In genomic region chr11:104992781-104993180, GRCh38 we compare ENCODE assay signal across 39 cellular contexts. TPM values are rescaled to one million over a fixed set of nuclear protein-coding genes. Genes with fewer than 3 reads are reported as not detected.
DNase-seq lines count a peak whose midpoint lies in the region; ATAC-seq, FAIRE-seq and TF ChIP-seq lines count a peak whose summit lies in the region.
"Had no signal": no experiment of that assay in that cellular context is flagged by ENCODE, and none has a peak within 500 bp of the region (broad histone marks: within the 10 kb centered on the region; RNA-seq: fewer than 3 reads in every experiment).

No MANE protein-coding gene starts in this region.

- POLR2A ChIA-PET in HepG2 (lab: Yijun Ruan, JAX), result no interaction called here
- POLR2A ChIA-PET in endothelial cell of umbilical vein (lab: Charles Lee), result no interaction called here

- H3K79me2 ChIP-seq in HepG2 (ENCODE audit: insufficient read depth, low read length) (no peaks in the 10 kb centered on the region), endothelial cell of umbilical vein (ENCODE audit: control insufficient read depth, insufficient read depth, low read length) (no peaks in the 10 kb centered on the region)

- H3K9ac ChIP-seq in HepG2 (ENCODE audit: insufficient read depth, low read depth, low read length) (no peak overlapping the region), endothelial cell of umbilical vein (replicated peaks; ENCODE audit: extremely low read depth, insufficient read depth, low read length) (no peak overlapping the region)
- H3K9ac ChIP-seq: BLaER1; BLaER1 treated with 17β-estradiol and CSF1 and Interleukin-3, amounts not matched to agents 10 nM and 100 nM had no signal

- TF ChIP-seq RAD21 in HepG2 (CRISPR knock-in tag; IDR thresholded peaks at IDR 0.05), result no peak

- H3K4me1 ChIP-seq in HepG2 (ENCODE audit: insufficient read depth, low read length) (peaks cover 32% of the 10 kb centered on the region), right lobe of liver (no peaks in the 10 kb centered on the region), endothelial cell of umbilical vein (ENCODE audit: control insufficient read depth, extremely low read depth, insufficient read depth, low read length) (peaks cover 3% of the 10 kb centered on the region), BE2C (no peaks in the 10 kb centered on the region)
- H3K4me1 ChIP-seq: A549; BLaER1; BLaER1 treated with 17β-estradiol and CSF1 and Interleukin-3, amounts not matched to agents 10 nM and 100 nM; Caco-2 had no signal

- WGBS in HepG2 (ENCODE audit: low lambda C conversion rate), result 11% methylated on average over 1 of the region's 1 CpG
- WGBS in right lobe of liver (ENCODE audit: insufficient coverage, low coverage, low lambda C conversion rate, missing lambda C conversion rate), result 21% methylated on average over 1 of the region's 1 CpG

- DNase-seq in HepG2 (ENCODE audit: low spot score), result no peak
- no peak for DNase-seq in right lobe of liver
- peak; percentile 41 for DNase-seq in dermis blood vessel endothelial cell
- DNase-seq in dermis microvascular lymphatic vessel endothelial cell (ENCODE audit: low read depth in 2 of 2), result peak; percentile 64 to 73
- peak; percentile 21 for DNase-seq in endothelial cell of umbilical vein (ENCODE audit: low read depth, low spot score)
- no peak for DNase-seq in NCI-H2029 (lab: John Stamatoyannopoulos, UW)
- DNase-seq in BE2C, result no peak
- no peak for DNase-seq in activated CD4-positive, alpha-beta T cell treated with anti-CD3 and anti-CD28 coated beads, Interleukin-2, amount 50 U/mL, for 1 hour
- DNase-seq: 8988T; ACHN; AML-193; C1 segment of cervical spinal cord; Caco-2; Calu3; CD4-positive, alpha-beta memory T cell; CD4-positive, alpha-beta T cell; CD4-positive, CD25-positive, alpha-beta regulatory T cell; CD8-positive, alpha-beta memory T cell; CD8-positive, alpha-beta T cell; COR-L47; DMS 273 treated with DMSO at 0.1 percent for 48 hours; DMS153; DMS53; DMS79; DMS79 treated with DMSO at 0.1 percent for 48 hours; DND-41; EL had no signal

- no peak overlapping the region for H3K4me2 ChIP-seq in HepG2 (ENCODE audit: low read depth, low read length)
- no peak overlapping the region for H3K4me2 ChIP-seq in endothelial cell of umbilical vein (ENCODE audit: insufficient read depth, low read length)
- H3K4me2 ChIP-seq: A549; BLaER1; BLaER1 treated with 17β-estradiol and CSF1 and Interleukin-3, amounts not matched to agents 10 nM and 100 nM had no signal

- BruUV-seq in HepG2 (replicated peaks; lab: Mats Ljungman, UMichigan) (no TSS peak), endothelial cell of umbilical vein (replicated peaks; lab: Mats Ljungman, UMichigan) (no TSS peak)

- FAIRE-seq in HepG2 (lab: Jason Lieb, UNC) (no peak), endothelial cell of umbilical vein (lab: Jason Lieb, UNC) (peak; percentile 21)
- FAIRE-seq: A204.1, A549, D721Med had no signal

- H3K36me3 ChIP-seq in HepG2 (replicated peaks in 1 of 2; ENCODE audit: control insufficient read depth in 1 of 2, insufficient read depth in 2 of 2, low read length in 2 of 2) (no peaks in the 10 kb centered on the region), right lobe of liver (no peaks in the 10 kb centered on the region), endothelial cell of umbilical vein (ENCODE audit: control insufficient read depth in 2 of 2, extremely low read depth in 1 of 2, insufficient read depth in 2 of 2, low read length in 2 of 2) (no peaks in the 10 kb centered on the region), BE2C (no peaks in the 10 kb centered on the region)
- H3K36me3 ChIP-seq: BLaER1 had no signal

- TF ChIP-seq CTCF in HepG2 (CRISPR knock-in tag; IDR thresholded peaks at IDR 0.05) (no peak), right lobe of liver (IDR thresholded peaks at IDR 0.05) (no peak), endothelial cell of umbilical vein (IDR thresholded peaks at IDR 0.05; ENCODE audit: extremely low read depth in 1 of 2, insufficient read depth in 1 of 2, low read depth in 1 of 2, low read length in 2 of 2) (no peak), BE2C (IDR thresholded peaks at IDR 0.05; ENCODE audit: low read depth, low read length) (no peak)

- intact Hi-C loops in HepG2 (cut with micrococcal nuclease; ENCODE audit: unreplicated experiment) (no loop called here), right lobe of liver (cut with DNase I) (no loop called here), endothelial cell of umbilical vein (cut with micrococcal nuclease) (no loop called here)

- ATAC-seq in HepG2, result no peak
- ATAC-seq in right lobe of liver, result no peak
- ATAC-seq: A549; CD8-positive, alpha-beta T cell had no signal

- H3K27me3 ChIP-seq in HepG2 (ENCODE audit: control insufficient read depth in 1 of 2, insufficient read depth in 2 of 2, low read length in 2 of 2), result peaks cover 0 to 6% of the 10 kb centered on the region in 2 experiments; a peak in 1 of 5 replicates
- H3K27me3 ChIP-seq in right lobe of liver, result no peaks in the 10 kb centered on the region
- H3K27me3 ChIP-seq in endothelial cell of umbilical vein (ENCODE audit: control insufficient read depth in 2 of 2, insufficient read depth in 2 of 2, low read length in 2 of 2), result no peaks in the 10 kb centered on the region
- no peaks in the 10 kb centered on the region for H3K27me3 ChIP-seq in BE2C
- H3K27me3 ChIP-seq: BLaER1; BLaER1 treated with 17β-estradiol and CSF1 and Interleukin-3, amounts not matched to agents 10 nM and 100 nM had no signal

- dilution Hi-C loops in endothelial cell of umbilical vein (cut with MboI; ENCODE audit: extremely low pct_ligation_motif_present, low sequenced_read_pairs), result no loop called here

- no peak overlapping the region for H3K4me3 ChIP-seq in HepG2 (replicated peaks in 1 of 3; ENCODE audit: insufficient read depth in 1 of 3, low read depth in 2 of 3, low read length in 3 of 3)
- H3K4me3 ChIP-seq in right lobe of liver, result no peak overlapping the region
- H3K4me3 ChIP-seq in endothelial cell of umbilical vein (replicated peaks in 1 of 3; ENCODE audit: insufficient read depth in 1 of 3, low read depth in 1 of 3, low read length in 3 of 3), result no peak overlapping the region
- H3K4me3 ChIP-seq in BE2C (ENCODE audit: low read depth, low read length), result no peak overlapping the region
- H3K4me3 ChIP-seq: A549; BLaER1; BLaER1 treated with 17β-estradiol and CSF1 and Interleukin-3, amounts not matched to agents 10 nM and 100 nM had no signal

- no peaks in the 10 kb centered on the region for H3K9me3 ChIP-seq in HepG2 (ENCODE audit: low read length)
- H3K9me3 ChIP-seq in right lobe of liver, result no peaks in the 10 kb centered on the region
- no peaks in the 10 kb centered on the region for H3K9me3 ChIP-seq in endothelial cell of umbilical vein (replicated peaks; ENCODE audit: control insufficient read depth, insufficient read depth, low read length)
- no peaks in the 10 kb centered on the region for H3K9me3 ChIP-seq in BE2C
- H3K9me3 ChIP-seq: A549, BLaER1, Caco-2 had no signal

- in situ Hi-C loops in HepG2 (cut with HindIII; ENCODE audit: extremely low pct_ligation_motif_present, low pct_unique_long_range_greater_than_20kb), result no loop called here

- TF ChIP-seq POLR2A in HepG2 (IDR thresholded peaks at IDR 0.05; ENCODE audit: insufficient read depth in 1 of 2, low read depth in 2 of 2, low read length in 2 of 2) (no peak), right lobe of liver (IDR thresholded peaks at IDR 0.05) (no peak), endothelial cell of umbilical vein (IDR thresholded peaks at IDR 0.05; ENCODE audit: low read depth, low read length) (no peak)

- no peaks in the 10 kb centered on the region for H3K9me1 ChIP-seq in endothelial cell of umbilical vein (replicated peaks; ENCODE audit: control insufficient read depth, extremely low read depth, insufficient read depth, low read length)

- H3K27ac ChIP-seq in HepG2 (ENCODE audit: extremely low read length, insufficient read depth, low read length), result no peak overlapping the region
- no peak overlapping the region for H3K27ac ChIP-seq in right lobe of liver
- H3K27ac ChIP-seq in endothelial cell of umbilical vein (ENCODE audit: insufficient read depth, low read depth, low read length), result no peak overlapping the region
- H3K27ac ChIP-seq: 22Rv1; A549; BLaER1; BLaER1 treated with 17β-estradiol and CSF1 and Interleukin-3, amounts not matched to agents 10 nM and 100 nM; C4-2B had no signal

- H2AFZ ChIP-seq in HepG2 (ENCODE audit: low read length) (no peak overlapping the region), endothelial cell of umbilical vein (ENCODE audit: low read depth, low read length) (no peak overlapping the region)

- H4K20me1 ChIP-seq in HepG2 (ENCODE audit: insufficient read depth, low read length) (no peaks in the 10 kb centered on the region), endothelial cell of umbilical vein (replicated peaks; ENCODE audit: control insufficient read depth, extremely low read depth, insufficient read depth, low read length) (no peaks in the 10 kb centered on the region)
- H4K20me1 ChIP-seq: BLaER1; BLaER1 treated with 17β-estradiol and CSF1 and Interleukin-3, amounts not matched to agents 10 nM and 100 nM had no signal

- TF ChIP-seq EP300 in HepG2 (IDR thresholded peaks at IDR 0.05; ENCODE audit: low read depth in 2 of 2, low read length in 2 of 2) (no peak), HepG2 (CRISPR knock-in tag; IDR thresholded peaks at IDR 0.05; ENCODE audit: borderline replicate concordance) (no peak)

- CTCF ChIA-PET in HepG2 (lab: Yijun Ruan, JAX; ENCODE audit: low intra/inter-chr PET ratio, low total read pairs), result no interaction called here
- CTCF ChIA-PET in endothelial cell of umbilical vein (lab: Charles Lee), result interaction anchor here (0.5 kb wide), 1 partner anchor 198 kb away, joined by 4 read pairs; no protein-coding TSS in a partner anchor

RNA-seq across cellular contexts. Expression of gene CASP4, which starts 24.4 kb away (rescaled TPM):
- total RNA-seq in HepG2 (2016; rRNA removed; fragmentation: Illumina TruSeq; extraction: Trizol), result 69.8 and 98.1 TPM in 2 replicates
- 36.5 and 43.9 TPM in 2 replicates for total RNA-seq in HepG2 (2016; cell fraction: cytosol; rRNA removed; fragmentation: Illumina TruSeq; extraction: Trizol; ENCODE audit: low read depth)
- total RNA-seq in HepG2 (2016; cell fraction: insoluble cytoplasmic fraction; rRNA removed; fragmentation: Illumina TruSeq; extraction: Trizol), result 66.3 and 96.5 TPM in 2 replicates
- 53.9 and 61.1 TPM in 2 replicates for total RNA-seq in HepG2 (2016; cell fraction: membrane; rRNA removed; fragmentation: Illumina TruSeq; extraction: Trizol)
- 34.8 and 41.5 TPM in 2 replicates for total RNA-seq in HepG2 (2016; cell fraction: nucleus; rRNA removed; fragmentation: Illumina TruSeq; extraction: Trizol)
- polyA plus RNA-seq in HepG2 (2011; rRNA removed), result 51.6 and 56.4 TPM in 2 replicates
- polyA plus RNA-seq in HepG2 (2011; cell fraction: cytosol; rRNA removed), result 46.8 and 70.2 TPM in 2 replicates
- polyA plus RNA-seq in HepG2 (2011; cell fraction: nucleus; rRNA removed), result 26.2 and 34.3 TPM in 2 replicates
- 33.4 and 36.9 TPM in 2 replicates for polyA plus RNA-seq in HepG2 (2012)
- polyA plus RNA-seq in HepG2 (2016; cell fraction: cytosol; fragmentation: Illumina TruSeq; extraction: Trizol; ENCODE audit: low read depth), result 24.9 and 28.4 TPM in 2 replicates
- polyA plus RNA-seq in HepG2 (2016; cell fraction: insoluble cytoplasmic fraction; fragmentation: Illumina TruSeq; extraction: Trizol; ENCODE audit: low read depth), result 78.4 and 81.9 TPM in 2 replicates
- polyA plus RNA-seq in HepG2 (2016; cell fraction: membrane; fragmentation: Illumina TruSeq; extraction: Trizol; ENCODE audit: low read depth), result 37.8 and 40.0 TPM in 2 replicates
- 47.8 and 47.9 TPM in 2 replicates for polyA plus RNA-seq in HepG2 (2016; cell fraction: nucleus; fragmentation: Illumina TruSeq; extraction: Trizol; ENCODE audit: insufficient read depth, low read depth)
- 30.9 and 60.6 TPM in 2 replicates for polyA minus RNA-seq in HepG2 (2011; rRNA and poly(A)+ RNA removed; ENCODE audit: low replicate concordance)
- polyA minus RNA-seq in HepG2 (2011; cell fraction: cytosol; rRNA and poly(A)+ RNA removed), result 16.6 and 25.4 TPM in 2 replicates
- polyA minus RNA-seq in HepG2 (2011; cell fraction: nucleus; rRNA and poly(A)+ RNA removed), result 34.2 and 48.7 TPM in 2 replicates
- total RNA-seq in right lobe of liver, result 100 to 1,000 TPM in 3 of 6 experiments, 10 to 100 TPM in 3; 16.2 to 126 (median 74.8) TPM
- 238 and 434 TPM in 2 replicates for total RNA-seq in dermis blood vessel endothelial cell
- total RNA-seq in dermis microvascular lymphatic vessel endothelial cell, result 177 and 268 TPM in 2 replicates
- 77.4 and 83.1 TPM in 2 replicates for total RNA-seq in endothelial cell of umbilical vein
- 85.4 and 89.1 TPM in 2 replicates for polyA plus RNA-seq in endothelial cell of umbilical vein
- 120 and 122 TPM in 2 replicates for polyA plus RNA-seq in endothelial cell of umbilical vein (2011; cell fraction: cytosol; rRNA removed)
- polyA plus RNA-seq in endothelial cell of umbilical vein (2011; cell fraction: nucleus; rRNA removed), result 81.4 and 150 TPM in 2 replicates
- 116 and 155 TPM in 2 replicates for polyA plus RNA-seq in endothelial cell of umbilical vein (2012)
- 74.2 and 79.6 TPM in 2 replicates for polyA minus RNA-seq in endothelial cell of umbilical vein
- 25.9 TPM for polyA minus RNA-seq in endothelial cell of umbilical vein (2011; cell fraction: cytosol; rRNA and poly(A)+ RNA removed)
- 46.5 and 57.4 TPM in 2 replicates for polyA minus RNA-seq in endothelial cell of umbilical vein (2011; cell fraction: nucleus; rRNA and poly(A)+ RNA removed)
- 4.9 TPM for polyA plus RNA-seq in BE2C (2012; ENCODE audit: insufficient read depth, insufficient read length, low read depth)

RNA-seq across cellular contexts. Expression of gene CASP5, which starts 30.2 kb away (rescaled TPM):
- total RNA-seq in HepG2 (2016; rRNA removed; fragmentation: Illumina TruSeq; extraction: Trizol), result not detected in 2 replicates
- not detected in 2 replicates for total RNA-seq in HepG2 (2016; cell fraction: cytosol; rRNA removed; fragmentation: Illumina TruSeq; extraction: Trizol; ENCODE audit: low read depth)
- not detected in 2 replicates for total RNA-seq in HepG2 (2016; cell fraction: insoluble cytoplasmic fraction; rRNA removed; fragmentation: Illumina TruSeq; extraction: Trizol)
- not detected in 2 replicates for total RNA-seq in HepG2 (2016; cell fraction: membrane; rRNA removed; fragmentation: Illumina TruSeq; extraction: Trizol)
- total RNA-seq in HepG2 (2016; cell fraction: nucleus; rRNA removed; fragmentation: Illumina TruSeq; extraction: Trizol), result not detected in 2 replicates
- not detected in 2 replicates for polyA plus RNA-seq in HepG2 (2011; rRNA removed)
- not detected in 2 replicates for polyA plus RNA-seq in HepG2 (2011; cell fraction: cytosol; rRNA removed)
- not detected in 2 replicates for polyA plus RNA-seq in HepG2 (2011; cell fraction: nucleus; rRNA removed)
- polyA plus RNA-seq in HepG2 (2012), result not detected in 2 replicates
- not detected in 2 replicates for polyA plus RNA-seq in HepG2 (2016; cell fraction: cytosol; fragmentation: Illumina TruSeq; extraction: Trizol; ENCODE audit: low read depth)
- polyA plus RNA-seq in HepG2 (2016; cell fraction: insoluble cytoplasmic fraction; fragmentation: Illumina TruSeq; extraction: Trizol; ENCODE audit: low read depth), result not detected in 2 replicates
- not detected in 2 replicates for polyA plus RNA-seq in HepG2 (2016; cell fraction: membrane; fragmentation: Illumina TruSeq; extraction: Trizol; ENCODE audit: low read depth)
- polyA plus RNA-seq in HepG2 (2016; cell fraction: nucleus; fragmentation: Illumina TruSeq; extraction: Trizol; ENCODE audit: insufficient read depth, low read depth), result not detected in 2 replicates
- not detected in 2 replicates for polyA minus RNA-seq in HepG2 (2011; rRNA and poly(A)+ RNA removed; ENCODE audit: low replicate concordance)
- polyA minus RNA-seq in HepG2 (2011; cell fraction: cytosol; rRNA and poly(A)+ RNA removed), result not detected in 2 replicates
- polyA minus RNA-seq in HepG2 (2011; cell fraction: nucleus; rRNA and poly(A)+ RNA removed), result not detected in 2 replicates
- total RNA-seq in right lobe of liver, result under 1 TPM in 3 of 6 experiments, not detected in 3; 0.27 to 0.50 (median 0.35) TPM
- total RNA-seq in dermis blood vessel endothelial cell, result not detected in 2 replicates
- total RNA-seq in dermis microvascular lymphatic vessel endothelial cell, result not detected in 2 replicates
- not detected in 2 replicates for total RNA-seq in endothelial cell of umbilical vein
- polyA plus RNA-seq in endothelial cell of umbilical vein, result not detected in 2 replicates
- not detected in 2 replicates for polyA plus RNA-seq in endothelial cell of umbilical vein (2011; cell fraction: cytosol; rRNA removed)
- not detected in 2 replicates for polyA plus RNA-seq in endothelial cell of umbilical vein (2011; cell fraction: nucleus; rRNA removed)
- polyA plus RNA-seq in endothelial cell of umbilical vein (2012), result not detected in 2 replicates
- polyA minus RNA-seq in endothelial cell of umbilical vein, result not detected in 2 replicates
- not detected for polyA minus RNA-seq in endothelial cell of umbilical vein (2011; cell fraction: cytosol; rRNA and poly(A)+ RNA removed)
- polyA minus RNA-seq in endothelial cell of umbilical vein (2011; cell fraction: nucleus; rRNA and poly(A)+ RNA removed), result not detected in 2 replicates
- not detected for polyA plus RNA-seq in BE2C (2012; ENCODE audit: insufficient read depth, insufficient read length, low read depth)
- total RNA-seq: A172; A673; B cell; Calu3; CD4-positive, alpha-beta memory T cell; CD4-positive, alpha-beta T cell; CD4-positive, CD25-positive, alpha-beta regulatory T cell; CD8-positive, alpha-beta memory T cell; CD8-positive, alpha-beta T cell; Daoy had no signal
- polyA plus RNA-seq: A549; BJ; CD4-positive, alpha-beta memory T cell; CD8-positive, alpha-beta memory T cell had no signal

RNA-seq across cellular contexts. Expression of gene CASP1, which starts 42.2 kb away (rescaled TPM):
- total RNA-seq in HepG2 (2016; rRNA removed; fragmentation: Illumina TruSeq; extraction: Trizol) (5.2 and 6.6 TPM in 2 replicates), right lobe of liver (10 to 100 TPM in 2 of 6 experiments, 1 to 10 TPM in 4; 3.7 to 19.2 (median 6.5) TPM), dermis blood vessel endothelial cell (32.8 and 41.1 TPM in 2 replicates), dermis microvascular lymphatic vessel endothelial cell (22.7 and 25.4 TPM in 2 replicates), endothelial cell of umbilical vein (6.2 and 12.4 TPM in 2 replicates)
- total RNA-seq in HepG2 (2016; cell fraction: cytosol; rRNA removed; fragmentation: Illumina TruSeq; extraction: Trizol; ENCODE audit: low read depth), result 0.91 and 1.4 TPM in 2 replicates
- 4.9 and 5.6 TPM in 2 replicates for total RNA-seq in HepG2 (2016; cell fraction: insoluble cytoplasmic fraction; rRNA removed; fragmentation: Illumina TruSeq; extraction: Trizol)
- 2.1 and 2.2 TPM in 2 replicates for total RNA-seq in HepG2 (2016; cell fraction: membrane; rRNA removed; fragmentation: Illumina TruSeq; extraction: Trizol)
- 4.4 and 4.9 TPM in 2 replicates for total RNA-seq in HepG2 (2016; cell fraction: nucleus; rRNA removed; fragmentation: Illumina TruSeq; extraction: Trizol)
- polyA plus RNA-seq in HepG2 (2011; rRNA removed) (0.34 and 0.85 TPM in 2 replicates), endothelial cell of umbilical vein (1.4 and 1.8 TPM in 2 replicates)
- polyA plus RNA-seq in HepG2 (2011; cell fraction: cytosol; rRNA removed), result 0.20 and 0.54 TPM in 2 replicates
- polyA plus RNA-seq in HepG2 (2011; cell fraction: nucleus; rRNA removed), result 0.63 and 1.1 TPM in 2 replicates
- 0.98 and 1.3 TPM in 2 replicates for polyA plus RNA-seq in HepG2 (2012)
- 1.5 and 1.8 TPM in 2 replicates for polyA plus RNA-seq in HepG2 (2016; cell fraction: cytosol; fragmentation: Illumina TruSeq; extraction: Trizol; ENCODE audit: low read depth)
- polyA plus RNA-seq in HepG2 (2016; cell fraction: insoluble cytoplasmic fraction; fragmentation: Illumina TruSeq; extraction: Trizol; ENCODE audit: low read depth), result 5.5 and 7.9 TPM in 2 replicates
- polyA plus RNA-seq in HepG2 (2016; cell fraction: membrane; fragmentation: Illumina TruSeq; extraction: Trizol; ENCODE audit: low read depth), result 1.1 and 2.0 TPM in 2 replicates
- 2.8 and 3.3 TPM in 2 replicates for polyA plus RNA-seq in HepG2 (2016; cell fraction: nucleus; fragmentation: Illumina TruSeq; extraction: Trizol; ENCODE audit: insufficient read depth, low read depth)
- polyA minus RNA-seq in HepG2 (2011; rRNA and poly(A)+ RNA removed; ENCODE audit: low replicate concordance), result 10.0 TPM in 1 of 2 replicates, not detected in the other
- 0.99 TPM in 1 of 2 replicates, not detected in the other for polyA minus RNA-seq in HepG2 (2011; cell fraction: cytosol; rRNA and poly(A)+ RNA removed)
- 0.90 and 2.1 TPM in 2 replicates for polyA minus RNA-seq in HepG2 (2011; cell fraction: nucleus; rRNA and poly(A)+ RNA removed)
- 1.4 and 1.8 TPM in 2 replicates for polyA plus RNA-seq in endothelial cell of umbilical vein (2011; cell fraction: cytosol; rRNA removed)
- 2.8 and 3.1 TPM in 2 replicates for polyA plus RNA-seq in endothelial cell of umbilical vein (2011; cell fraction: nucleus; rRNA removed)
- 10.7 and 11.9 TPM in 2 replicates for polyA plus RNA-seq in endothelial cell of umbilical vein (2012)
- polyA minus RNA-seq in endothelial cell of umbilical vein, result 1.3 and 1.5 TPM in 2 replicates
- polyA minus RNA-seq in endothelial cell of umbilical vein (2011; cell fraction: cytosol; rRNA and poly(A)+ RNA removed), result 11.9 TPM
- polyA minus RNA-seq in endothelial cell of umbilical vein (2011; cell fraction: nucleus; rRNA and poly(A)+ RNA removed), result 2.5 TPM in 2 replicates
- polyA plus RNA-seq in BE2C (2012; ENCODE audit: insufficient read depth, insufficient read length, low read depth), result not detected

RNA-seq across cellular contexts. Expression of gene CARD16, which starts 52.4 kb away (rescaled TPM):
- total RNA-seq in HepG2 (2016; rRNA removed; fragmentation: Illumina TruSeq; extraction: Trizol) (0.53 TPM in 1 of 2 replicates, not detected in the other), right lobe of liver (10 to 100 TPM in 2 of 6 experiments, 1 to 10 TPM in 4; 1.8 to 12.8 (median 7.1) TPM), dermis blood vessel endothelial cell (70.3 and 86.3 TPM in 2 replicates), dermis microvascular lymphatic vessel endothelial cell (53.5 and 65.6 TPM in 2 replicates), endothelial cell of umbilical vein (68.7 and 76.6 TPM in 2 replicates)
- total RNA-seq in HepG2 (2016; cell fraction: cytosol; rRNA removed; fragmentation: Illumina TruSeq; extraction: Trizol; ENCODE audit: low read depth), result not detected in 2 replicates
- total RNA-seq in HepG2 (2016; cell fraction: insoluble cytoplasmic fraction; rRNA removed; fragmentation: Illumina TruSeq; extraction: Trizol), result 0.39 and 0.45 TPM in 2 replicates
- total RNA-seq in HepG2 (2016; cell fraction: membrane; rRNA removed; fragmentation: Illumina TruSeq; extraction: Trizol), result 0.62 TPM in 1 of 2 replicates, not detected in the other
- not detected in 2 replicates for total RNA-seq in HepG2 (2016; cell fraction: nucleus; rRNA removed; fragmentation: Illumina TruSeq; extraction: Trizol)
- polyA plus RNA-seq in HepG2 (2011; rRNA removed) (0.34 and 0.48 TPM in 2 replicates), endothelial cell of umbilical vein (22.3 and 26.8 TPM in 2 replicates)
- polyA plus RNA-seq in HepG2 (2011; cell fraction: cytosol; rRNA removed), result 0.15 and 0.45 TPM in 2 replicates
- polyA plus RNA-seq in HepG2 (2011; cell fraction: nucleus; rRNA removed), result 0.48 TPM in 1 of 2 replicates, not detected in the other
- 0.55 and 0.89 TPM in 2 replicates for polyA plus RNA-seq in HepG2 (2012)
- polyA plus RNA-seq in HepG2 (2016; cell fraction: cytosol; fragmentation: Illumina TruSeq; extraction: Trizol; ENCODE audit: low read depth), result not detected in 2 replicates
- polyA plus RNA-seq in HepG2 (2016; cell fraction: insoluble cytoplasmic fraction; fragmentation: Illumina TruSeq; extraction: Trizol; ENCODE audit: low read depth), result 0.66 and 0.76 TPM in 2 replicates
- 0.37 TPM in 1 of 2 replicates, not detected in the other for polyA plus RNA-seq in HepG2 (2016; cell fraction: membrane; fragmentation: Illumina TruSeq; extraction: Trizol; ENCODE audit: low read depth)
- polyA plus RNA-seq in HepG2 (2016; cell fraction: nucleus; fragmentation: Illumina TruSeq; extraction: Trizol; ENCODE audit: insufficient read depth, low read depth), result not detected in 2 replicates
- polyA minus RNA-seq in HepG2 (2011; rRNA and poly(A)+ RNA removed; ENCODE audit: low replicate concordance), result 13.3 TPM in 1 of 2 replicates, not detected in the other
- not detected in 2 replicates for polyA minus RNA-seq in HepG2 (2011; cell fraction: cytosol; rRNA and poly(A)+ RNA removed)
- not detected in 2 replicates for polyA minus RNA-seq in HepG2 (2011; cell fraction: nucleus; rRNA and poly(A)+ RNA removed)
- 34.8 and 40.9 TPM in 2 replicates for polyA plus RNA-seq in endothelial cell of umbilical vein (2011; cell fraction: cytosol; rRNA removed)
- 10.7 and 12.3 TPM in 2 replicates for polyA plus RNA-seq in endothelial cell of umbilical vein (2011; cell fraction: nucleus; rRNA removed)
- polyA plus RNA-seq in endothelial cell of umbilical vein (2012), result 139 and 144 TPM in 2 replicates
- 5.1 and 15.9 TPM in 2 replicates for polyA minus RNA-seq in endothelial cell of umbilical vein
- polyA minus RNA-seq in endothelial cell of umbilical vein (2011; cell fraction: cytosol; rRNA and poly(A)+ RNA removed), result 16.2 TPM
- 11.6 and 12.7 TPM in 2 replicates for polyA minus RNA-seq in endothelial cell of umbilical vein (2011; cell fraction: nucleus; rRNA and poly(A)+ RNA removed)
- not detected for polyA plus RNA-seq in BE2C (2012; ENCODE audit: insufficient read depth, insufficient read length, low read depth)
- polyA plus RNA-seq: A549 had no signal

Comparison
In these comparisons a context has a peak if more than half of its experiments do, and no peak if none do; other contexts are left out.
1. DNase-seq: peak in dermis blood vessel endothelial cell (single experiment), dermis microvascular lymphatic vessel endothelial cell (2 of 2) and endothelial cell of umbilical vein (single experiment); none in HepG2 (single experiment), right lobe of liver (0 of 3), NCI-H2029 (single experiment), BE2C (single experiment) and activated CD4-positive, alpha-beta T cell treated with anti-CD3 and anti-CD28 coated beads, Interleukin-2, amount 50 U/mL, for 1 hour (single experiment).